Comparison of ENCODE assay signal across 8 cellular contexts in genomic region chr22:45413368-45414211, GRCh38. TPM values are rescaled to one million over a fixed set of nuclear protein-coding genes. Genes with fewer than 3 reads are reported as not detected.
DNase-seq lines count a peak whose midpoint lies in the region; ATAC-seq, FAIRE-seq and TF ChIP-seq lines count a peak whose summit lies in the region.

A gene with protein sequence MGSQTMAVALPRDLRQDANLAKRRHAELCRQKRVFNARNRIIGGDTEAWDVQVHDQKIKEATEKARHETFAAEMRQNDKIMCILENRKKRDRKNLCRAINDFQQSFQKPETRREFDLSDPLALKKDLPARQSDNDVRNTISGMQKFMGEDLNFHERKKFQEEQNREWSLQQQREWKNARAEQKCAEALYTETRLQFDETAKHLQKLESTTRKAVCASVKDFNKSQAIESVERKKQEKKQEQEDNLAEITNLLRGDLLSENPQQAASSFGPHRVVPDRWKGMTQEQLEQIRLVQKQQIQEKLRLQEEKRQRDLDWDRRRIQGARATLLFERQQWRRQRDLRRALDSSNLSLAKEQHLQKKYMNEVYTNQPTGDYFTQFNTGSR (plus strand): TSS chr22:45413693. CDS start chr22:45413887, 194 bp downstream.
Gene SMC1B (minus strand): TSS chr22:45413599. CDS start chr22:45413567, 32 bp downstream.

- peak within 1 kb of the TSS; percentile 79 for H3K4me2 ChIP-seq in A549

- ATAC-seq in A549 (peak; percentile 96 to 97), GM21737 (IDR thresholded peaks at IDR 0.05; ENCODE audit: unreplicated experiment) (peak; percentile 47), GM18511 (IDR thresholded peaks at IDR 0.05; ENCODE audit: unreplicated experiment) (no peak)

- no peak for TF ChIP-seq POLR2A in A549 (IDR thresholded peaks at IDR 0.05; ENCODE audit: low read length)

- H3K9me3 ChIP-seq in A549: peaks cover 4% of the 10 kb centered on the region; the same call in 1 of the 3 replicates
- no peaks in the 10 kb centered on the region for H3K9me3 ChIP-seq in mononuclear cell (ENCODE audit: low read depth, low read length)

- H3K27ac ChIP-seq in A549: peak within 1 kb of the TSS; percentile 61 to 85

- TF ChIP-seq EP300 in A549 (IDR thresholded peaks at IDR 0.05): no peak

- H3K4me1 ChIP-seq in A549 (peaks cover 9% of the 10 kb centered on the region; the same call in 1 of the 3 replicates), mononuclear cell (ENCODE audit: insufficient read depth, low read length) (peaks cover 16% of the 10 kb centered on the region)

- CTCF ChIA-PET in A549 (lab: Yijun Ruan, JAX): interaction anchor here (0.9 to 1.8 kb wide), 3 partner anchors 10 to 49 kb away, joined by 3 read pairs; no protein-coding TSS in a partner anchor

- POLR2A ChIA-PET in A549 (lab: Yijun Ruan, JAX): no interaction called here

- peak; percentile 82 to 91 for DNase-seq in A549 (ENCODE audit: low read depth in 1 of 2, low spot score in 1 of 2)
- peak; percentile 68 for DNase-seq in NCI-H526 treated with DMSO at 0.1 percent for 48 hours (lab: John Stamatoyannopoulos, UW)
- peak; percentile 73 for DNase-seq in activated CD8-positive, alpha-beta memory T cell treated with anti-CD3 and anti-CD28 coated beads, Interleukin-2, amount 50 U/mL, for 4 hours
- peak; percentile 82 for DNase-seq in epidermal melanocyte (ENCODE audit: insufficient read length, low spot score)
- DNase-seq in stimulated activated CD8-positive, alpha-beta memory T cell treated with anti-CD3 and anti-CD28 coated beads, Interleukin-15, amount 100 ng/mL, for 1 hour (ENCODE audit: low read depth): peak; percentile 66

- WGBS in A549 (ENCODE audit: missing lambda C conversion rate): 8% methylated on average over 36 of the region's 68 CpGs

- no peak for TF ChIP-seq RAD21 in A549 (conservative IDR thresholded peaks at IDR 0.05 in 1 of 2, IDR thresholded peaks at IDR 0.05 in 1 of 2)

- no peak for TF ChIP-seq CTCF in A549 (IDR thresholded peaks at IDR 0.05)

- H3K27me3 ChIP-seq in mononuclear cell (ENCODE audit: insufficient read depth, low read length): no peaks in the 10 kb centered on the region

- FAIRE-seq in A549 (lab: Jason Lieb, UNC): no peak

- H3K4me3 ChIP-seq in A549 (peak within 1 kb of the TSS; percentile 52), mononuclear cell (ENCODE audit: low read length) (peak within 1 kb of the TSS; percentile 30)

TF ChIP-seq in A549, 52 proteins besides CTCF, POLR2A, EP300 and RAD21 (continues in another document):
- TF ChIP-seq, protein P1, sequence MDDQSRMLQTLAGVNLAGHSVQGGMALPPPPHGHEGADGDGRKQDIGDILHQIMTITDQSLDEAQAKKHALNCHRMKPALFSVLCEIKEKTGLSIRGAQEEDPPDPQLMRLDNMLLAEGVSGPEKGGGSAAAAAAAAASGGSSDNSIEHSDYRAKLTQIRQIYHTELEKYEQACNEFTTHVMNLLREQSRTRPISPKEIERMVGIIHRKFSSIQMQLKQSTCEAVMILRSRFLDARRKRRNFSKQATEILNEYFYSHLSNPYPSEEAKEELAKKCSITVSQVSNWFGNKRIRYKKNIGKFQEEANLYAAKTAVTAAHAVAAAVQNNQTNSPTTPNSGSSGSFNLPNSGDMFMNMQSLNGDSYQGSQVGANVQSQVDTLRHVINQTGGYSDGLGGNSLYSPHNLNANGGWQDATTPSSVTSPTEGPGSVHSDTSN (IDR thresholded peaks at IDR 0.05): no peak
- no peak for TF ChIP-seq NR3C1 (IDR thresholded peaks at IDR 0.05)
- no peak for TF ChIP-seq SREBF2 (IDR thresholded peaks at IDR 0.05)
- TF ChIP-seq CHD2 (IDR thresholded peaks at IDR 0.05; ENCODE audit: low read length, partially characterized antibody): peak; percentile 93
- TF ChIP-seq, protein P2, sequence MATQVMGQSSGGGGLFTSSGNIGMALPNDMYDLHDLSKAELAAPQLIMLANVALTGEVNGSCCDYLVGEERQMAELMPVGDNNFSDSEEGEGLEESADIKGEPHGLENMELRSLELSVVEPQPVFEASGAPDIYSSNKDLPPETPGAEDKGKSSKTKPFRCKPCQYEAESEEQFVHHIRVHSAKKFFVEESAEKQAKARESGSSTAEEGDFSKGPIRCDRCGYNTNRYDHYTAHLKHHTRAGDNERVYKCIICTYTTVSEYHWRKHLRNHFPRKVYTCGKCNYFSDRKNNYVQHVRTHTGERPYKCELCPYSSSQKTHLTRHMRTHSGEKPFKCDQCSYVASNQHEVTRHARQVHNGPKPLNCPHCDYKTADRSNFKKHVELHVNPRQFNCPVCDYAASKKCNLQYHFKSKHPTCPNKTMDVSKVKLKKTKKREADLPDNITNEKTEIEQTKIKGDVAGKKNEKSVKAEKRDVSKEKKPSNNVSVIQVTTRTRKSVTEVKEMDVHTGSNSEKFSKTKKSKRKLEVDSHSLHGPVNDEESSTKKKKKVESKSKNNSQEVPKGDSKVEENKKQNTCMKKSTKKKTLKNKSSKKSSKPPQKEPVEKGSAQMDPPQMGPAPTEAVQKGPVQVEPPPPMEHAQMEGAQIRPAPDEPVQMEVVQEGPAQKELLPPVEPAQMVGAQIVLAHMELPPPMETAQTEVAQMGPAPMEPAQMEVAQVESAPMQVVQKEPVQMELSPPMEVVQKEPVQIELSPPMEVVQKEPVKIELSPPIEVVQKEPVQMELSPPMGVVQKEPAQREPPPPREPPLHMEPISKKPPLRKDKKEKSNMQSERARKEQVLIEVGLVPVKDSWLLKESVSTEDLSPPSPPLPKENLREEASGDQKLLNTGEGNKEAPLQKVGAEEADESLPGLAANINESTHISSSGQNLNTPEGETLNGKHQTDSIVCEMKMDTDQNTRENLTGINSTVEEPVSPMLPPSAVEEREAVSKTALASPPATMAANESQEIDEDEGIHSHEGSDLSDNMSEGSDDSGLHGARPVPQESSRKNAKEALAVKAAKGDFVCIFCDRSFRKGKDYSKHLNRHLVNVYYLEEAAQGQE (IDR thresholded peaks at IDR 0.05): peak; percentile 93
- TF ChIP-seq, protein P3, sequence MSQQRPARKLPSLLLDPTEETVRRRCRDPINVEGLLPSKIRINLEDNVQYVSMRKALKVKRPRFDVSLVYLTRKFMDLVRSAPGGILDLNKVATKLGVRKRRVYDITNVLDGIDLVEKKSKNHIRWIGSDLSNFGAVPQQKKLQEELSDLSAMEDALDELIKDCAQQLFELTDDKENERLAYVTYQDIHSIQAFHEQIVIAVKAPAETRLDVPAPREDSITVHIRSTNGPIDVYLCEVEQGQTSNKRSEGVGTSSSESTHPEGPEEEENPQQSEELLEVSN (IDR thresholded peaks at IDR 0.05; ENCODE audit: borderline replicate concordance, low read depth): peak; percentile 100
- peak; percentile 54 for TF ChIP-seq TP53 (CRISPR knock-in tag; IDR thresholded peaks at IDR 0.05)
- TF ChIP-seq HOXB5 (CRISPR knock-in tag; IDR thresholded peaks at IDR 0.05): peak; percentile 69
- no peak for TF ChIP-seq KDM1A (IDR thresholded peaks at IDR 0.05; ENCODE audit: low read depth)
- no peak for TF ChIP-seq HOXA7 (CRISPR knock-in tag; IDR thresholded peaks at IDR 0.05)
- TF ChIP-seq KDM5A (IDR thresholded peaks at IDR 0.05): no peak
- peak; percentile 19; the same call in 1 of the 2 replicates for TF ChIP-seq FOXS1 (CRISPR knock-in tag; IDR thresholded peaks at IDR 0.05)
- no peak for TF ChIP-seq FOSB (CRISPR knock-in tag; IDR thresholded peaks at IDR 0.05)
- no peak for TF ChIP-seq POLR2AphosphoS2 (conservative IDR thresholded peaks at IDR 0.05; ENCODE audit: low read length)
- no peak for TF ChIP-seq MYC (IDR thresholded peaks at IDR 0.05; ENCODE audit: borderline replicate concordance, low read length)
- TF ChIP-seq HEYL (CRISPR knock-in tag; IDR thresholded peaks at IDR 0.05): 0 out of 2 replicates have a peak, but pooled peaks have one; percentile 52
- TF ChIP-seq NPAS2 (CRISPR knock-in tag; IDR thresholded peaks at IDR 0.05; ENCODE audit: borderline replicate concordance): peak; percentile 37; the same call in 1 of the 2 replicates
- no peak for TF ChIP-seq ZFP36 (IDR thresholded peaks at IDR 0.05; ENCODE audit: borderline replicate concordance, partially characterized antibody)
- TF ChIP-seq TFCP2L1 (CRISPR knock-in tag; IDR thresholded peaks at IDR 0.05): no peak
- peak; percentile 59; the same call in 1 of the 2 replicates for TF ChIP-seq RNF2 (IDR thresholded peaks at IDR 0.05; ENCODE audit: borderline replicate concordance, low read depth)
- peak; percentile 72; the same call in 1 of the 2 replicates for TF ChIP-seq GATA3 (IDR thresholded peaks at IDR 0.05; ENCODE audit: borderline replicate concordance)
- no peak for TF ChIP-seq RCOR1 (IDR thresholded peaks at IDR 0.05; ENCODE audit: low read depth, low read length)
- no peak for TF ChIP-seq NFE2L2 (conservative IDR thresholded peaks at IDR 0.05; ENCODE audit: low read length)
- TF ChIP-seq PHF8 (IDR thresholded peaks at IDR 0.05; ENCODE audit: borderline replicate concordance, low read depth): peak; percentile 47; the same call in 1 of the 2 replicates
- TF ChIP-seq USF2 (IDR thresholded peaks at IDR 0.05): no peak
- TF ChIP-seq BHLHE40 (IDR thresholded peaks at IDR 0.05; ENCODE audit: low read depth, low read length): no peak
- peak; percentile 99 for TF ChIP-seq MAX (IDR thresholded peaks at IDR 0.05)

RNA-seq across cellular contexts. Expression of the first gene that starts in this region (rescaled TPM):
- 2.4 and 3.0 TPM in 2 replicates for polyA plus RNA-seq in A549 (2011; rRNA removed)
- polyA plus RNA-seq in A549 (2012; cell fraction: cytosol; rRNA removed): 2.0 TPM in 2 replicates
- polyA plus RNA-seq in A549 (2012; cell fraction: nucleus; rRNA removed): 2.6 and 3.1 TPM in 2 replicates
- 2.4 to 3.8 TPM (median 3.6 TPM) in 3 replicates for polyA plus RNA-seq in A549 (2017; fragmentation: RNase III; extraction: RNeasy Plus Mini Kit Qiagen cat#74134 plus additional on column Dnase treatment)
- polyA minus RNA-seq in A549 (2011; rRNA and poly(A)+ RNA removed): 0.97 and 1.2 TPM in 2 replicates
- total RNA-seq in mononuclear cell: 0.31 TPM

RNA-seq across cellular contexts. Expression of gene SMC1B, which starts in this region (rescaled TPM):
- polyA plus RNA-seq in A549 (2011; rRNA removed) (not detected in 2 replicates), A549 (2017; fragmentation: RNase III; extraction: RNeasy Plus Mini Kit Qiagen cat#74134 plus additional on column Dnase treatment) (0.03 TPM in 1 of 3 replicates, not detected in the others)
- not detected in 2 replicates for polyA plus RNA-seq in A549 (2012; cell fraction: cytosol; rRNA removed)
- not detected in 2 replicates for polyA plus RNA-seq in A549 (2012; cell fraction: nucleus; rRNA removed)
- not detected in 2 replicates for polyA minus RNA-seq in A549 (2011; rRNA and poly(A)+ RNA removed)
- total RNA-seq in mononuclear cell: 0.10 TPM
